Comparison of ENCODE assay signal across 20 cellular contexts in genomic region chr1:1620433-1621139, GRCh38. TPM values are rescaled to one million over a fixed set of nuclear protein-coding genes. Genes with fewer than 3 reads are reported as not detected.
"Had no signal": no experiment of that assay in that cellular context is flagged by ENCODE, and none has a peak within 500 bp of the region (broad histone marks: within the 10 kb centered on the region; RNA-seq: fewer than 3 reads in every experiment).

No MANE protein-coding gene starts in this region.

- ATAC-seq: left colon; lower lobe of right lung; mucosa of descending colon; stimulated activated effector memory CD8-positive, alpha-beta T cell treated with anti-CD3 and anti-CD28 coated beads, Interleukin-12 subunit alpha, Interleukin-12 subunit beta, amount 100 ng/mL, for 72 hours had no signal

- H3K36me3 ChIP-seq: transverse colon had no signal

- DNase-seq: activated CD4-positive, alpha-beta T cell treated with anti-CD3 and anti-CD28 coated beads, Interleukin-2, amount 10 ng/mL, durations not matched to agents 7 days and 5 days; activated CD4-positive, CD25-positive, alpha-beta regulatory T cell treated with anti-CD3 and anti-CD28 coated beads, Interleukin-2, amount 50 U/mL, for 72 hours; activated gamma-delta T cell treated with Interleukin-2 at 50 U/mL for 16 hours; activated T-cell treated with anti-CD3 and anti-CD28 coated beads, Interleukin-2, amount 50 U/mL, for 1 hour; brain microvascular endothelial cell; central memory CD4-positive, alpha-beta T cell; effector CD8-positive, alpha-beta T cell; foreskin fibroblast; hippocampal formation; occipital lobe; retina; transverse colon had no signal

- H3K27ac Mint-ChIP-seq: activated CD4-positive, alpha-beta T cell treated with anti-CD3 and anti-CD28 coated beads, Interleukin-2, amount 10 ng/mL, durations not matched to agents 7 days and 5 days; activated naive CD4-positive, alpha-beta T cell treated with anti-CD3 and anti-CD28 coated beads, Interleukin-2, amount 50 U/mL, for 24 hours; nephron progenitor cell; stimulated activated effector memory CD8-positive, alpha-beta T cell treated with anti-CD3 and anti-CD28 coated beads, Interleukin-12 subunit alpha, Interleukin-12 subunit beta, amount 100 ng/mL, for 72 hours had no signal

- H3K4me3 ChIP-seq: ascending aorta, lower lobe of right lung, mucosa of descending colon, transverse colon had no signal

- H3K9me3 ChIP-seq: ascending aorta, lower lobe of right lung, mucosa of descending colon, transverse colon had no signal

- H3K27ac ChIP-seq: ascending aorta, brain microvascular endothelial cell, lower lobe of right lung, transverse colon had no signal

- H3K9me3 Mint-ChIP-seq: activated CD4-positive, alpha-beta T cell treated with anti-CD3 and anti-CD28 coated beads, Interleukin-2, amount 10 ng/mL, durations not matched to agents 7 days and 5 days; activated naive CD4-positive, alpha-beta T cell treated with anti-CD3 and anti-CD28 coated beads, Interleukin-2, amount 50 U/mL, for 24 hours; nephron progenitor cell; stimulated activated effector memory CD8-positive, alpha-beta T cell treated with anti-CD3 and anti-CD28 coated beads, Interleukin-12 subunit alpha, Interleukin-12 subunit beta, amount 100 ng/mL, for 72 hours had no signal

- H3K27me3 Mint-ChIP-seq: activated CD4-positive, alpha-beta T cell treated with anti-CD3 and anti-CD28 coated beads, Interleukin-2, amount 10 ng/mL, durations not matched to agents 7 days and 5 days; activated naive CD4-positive, alpha-beta T cell treated with anti-CD3 and anti-CD28 coated beads, Interleukin-2, amount 50 U/mL, for 24 hours had no signal

- H3K4me3 Mint-ChIP-seq: activated CD4-positive, alpha-beta T cell treated with anti-CD3 and anti-CD28 coated beads, Interleukin-2, amount 10 ng/mL, durations not matched to agents 7 days and 5 days; activated naive CD4-positive, alpha-beta T cell treated with anti-CD3 and anti-CD28 coated beads, Interleukin-2, amount 50 U/mL, for 24 hours; nephron progenitor cell; stimulated activated effector memory CD8-positive, alpha-beta T cell treated with anti-CD3 and anti-CD28 coated beads, Interleukin-12 subunit alpha, Interleukin-12 subunit beta, amount 100 ng/mL, for 72 hours had no signal

- H3K36me3 Mint-ChIP-seq: activated naive CD4-positive, alpha-beta T cell treated with anti-CD3 and anti-CD28 coated beads, Interleukin-2, amount 50 U/mL, for 24 hours had no signal

- H3K27me3 ChIP-seq: ascending aorta, brain microvascular endothelial cell, transverse colon had no signal

RNA-seq across cellular contexts. Expression of gene MMP23B, which starts 11.4 kb away (rescaled TPM):
- total RNA-seq: dermis blood vessel endothelial cell had no signal
